ENCODE assay signal across 14 cellular contexts in the genomic region with DNA sequence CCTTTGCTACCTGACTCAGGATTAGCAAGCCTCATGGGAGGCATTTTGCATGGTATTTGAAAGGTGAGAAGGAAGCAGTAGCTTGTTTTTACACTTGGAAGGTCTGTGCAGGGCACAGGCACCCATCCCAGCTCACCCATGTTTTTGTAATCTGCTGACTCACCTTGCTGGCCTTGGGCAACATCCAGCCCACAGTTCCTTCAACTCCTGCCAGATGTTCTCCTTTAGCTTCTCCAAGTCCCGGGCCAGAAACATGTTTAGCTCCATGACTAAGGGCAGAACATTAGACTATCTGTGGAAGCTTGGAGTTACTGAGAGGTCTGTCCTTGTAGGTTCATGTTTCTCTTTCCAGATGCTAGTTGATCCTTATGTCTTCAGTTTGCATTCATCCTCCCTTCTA. TPM values are rescaled to one million over a fixed set of nuclear protein-coding genes. Genes with fewer than 3 reads are reported as not detected.
DNase-seq lines count a peak whose midpoint lies in the region; ATAC-seq and TF ChIP-seq lines count a peak whose summit lies in the region.
"Had no signal": no experiment of that assay in that cellular context is flagged by ENCODE, and none has a peak within 500 bp of the region (broad histone marks: within the 10 kb centered on the region; RNA-seq: fewer than 3 reads in every experiment).

No MANE protein-coding gene starts in this region.

- WGBS in endodermal cell (ENCODE audit: insufficient coverage in 1 of 2, insufficient read length in 1 of 2), 2 experiments = 88 to 100% methylated on average over 1 of the region's 1 CpG

- no peak overlapping the region for H3K27ac ChIP-seq in endodermal cell (ENCODE audit: low read depth, low read length)
- no peak overlapping the region for H3K27ac ChIP-seq in osteoblast (ENCODE audit: low read depth, low read length)
- H3K27ac ChIP-seq: hepatocyte had no signal

- peaks cover 11% of the 10 kb centered on the region for H3K4me1 ChIP-seq in endodermal cell (ENCODE audit: control insufficient read depth, insufficient read depth, low read length)
- peaks cover 5% of the 10 kb centered on the region for H3K4me1 ChIP-seq in osteoblast (ENCODE audit: insufficient read depth, low read length)

- no peak overlapping the region for H3K4me2 ChIP-seq in osteoblast (ENCODE audit: insufficient read depth, low read length)
- H3K4me2 ChIP-seq: hepatocyte had no signal

- no peak overlapping the region for H2AFZ ChIP-seq in osteoblast (ENCODE audit: low read length)
- H2AFZ ChIP-seq: hepatocyte had no signal

- no peaks in the 10 kb centered on the region for H3K9me3 Mint-ChIP-seq in endodermal cell
- H3K9me3 Mint-ChIP-seq in natural killer cell = no peaks in the 10 kb centered on the region
- H3K9me3 Mint-ChIP-seq: T-helper 1 cell treated with Interleukin-12 subunit alpha and Interleukin-12 subunit beta and Interleukin-4 antibody, amounts not matched to agents 30 μg/mL and 1 μg/mL, for 36 hours had no signal

- no peaks in the 10 kb centered on the region for H3K36me3 ChIP-seq in endodermal cell (ENCODE audit: control insufficient read depth, insufficient read depth, low read length)
- no peaks in the 10 kb centered on the region for H3K36me3 ChIP-seq in osteoblast (ENCODE audit: insufficient read depth, low read length)

- no peak overlapping the region for H3K9ac ChIP-seq in endodermal cell (ENCODE audit: extremely low read depth, low read length, poor library complexity, severe bottlenecking)

- ATAC-seq in HG02763 (IDR thresholded peaks at IDR 0.05; ENCODE audit: unreplicated experiment) (no peak), GM18858 (IDR thresholded peaks at IDR 0.05; ENCODE audit: unreplicated experiment) (no peak), natural killer cell (no peak)
- ATAC-seq: stimulated activated naive CD8-positive, alpha-beta T cell treated with anti-CD3 and anti-CD28 coated beads, Interleukin-15, Interleukin-2, amounts not matched to agents 100 U/mL and 50 U/mL, for 24 hours had no signal

- H3K4me3 Mint-ChIP-seq in endodermal cell (no peak overlapping the region), natural killer cell (no peak overlapping the region)
- H3K4me3 Mint-ChIP-seq: T-helper 1 cell treated with Interleukin-12 subunit alpha and Interleukin-12 subunit beta and Interleukin-4 antibody, amounts not matched to agents 30 μg/mL and 1 μg/mL, for 36 hours had no signal

- H4K20me1 ChIP-seq in osteoblast (ENCODE audit: insufficient read depth, low read length) = no peaks in the 10 kb centered on the region

- peak overlapping the region; percentile 82 for H3K27ac Mint-ChIP-seq in endodermal cell
- no peak overlapping the region for H3K27ac Mint-ChIP-seq in natural killer cell
- H3K27ac Mint-ChIP-seq: T-helper 1 cell treated with Interleukin-12 subunit alpha and Interleukin-12 subunit beta and Interleukin-4 antibody, amounts not matched to agents 30 μg/mL and 1 μg/mL, for 36 hours had no signal

- H3K27me3 Mint-ChIP-seq in endodermal cell (ENCODE audit: insufficient read depth) = no peaks in the 10 kb centered on the region
- peaks cover 4 to 17% of the 10 kb centered on the region in 2 donors for H3K27me3 Mint-ChIP-seq in natural killer cell (ENCODE audit: low read depth in 2 of 2)

- H3K4me1 Mint-ChIP-seq in endodermal cell (peaks cover 32% of the 10 kb centered on the region), natural killer cell (no peaks in the 10 kb centered on the region)

- TF ChIP-seq CTCF in endodermal cell (conservative IDR thresholded peaks at IDR 0.05) = no peak
- no peak for TF ChIP-seq CTCF in osteoblast (IDR thresholded peaks at IDR 0.05; ENCODE audit: extremely low read depth, low read depth, low read length)
- TF ChIP-seq CTCF in natural killer cell (IDR thresholded peaks at IDR 0.05) = no peak

- H3K27me3 ChIP-seq in endodermal cell (ENCODE audit: control insufficient read depth, insufficient read depth, low read length, poor library complexity, severe bottlenecking) = no peaks in the 10 kb centered on the region
- H3K27me3 ChIP-seq in osteoblast (ENCODE audit: insufficient read depth, low read length) = peaks cover 7% of the 10 kb centered on the region
- H3K27me3 ChIP-seq: hepatocyte had no signal

- no peaks in the 10 kb centered on the region for H3K79me2 ChIP-seq in osteoblast (ENCODE audit: insufficient read depth, low read length)
- H3K79me2 ChIP-seq: hepatocyte had no signal

- H3K36me3 Mint-ChIP-seq in endodermal cell (ENCODE audit: low read depth) (no peaks in the 10 kb centered on the region), natural killer cell (no peaks in the 10 kb centered on the region)

- H3K9me3 ChIP-seq in endodermal cell (ENCODE audit: control insufficient read depth, low read length) = no peaks in the 10 kb centered on the region
- H3K9me3 ChIP-seq in osteoblast (ENCODE audit: low read depth, low read length) = no peaks in the 10 kb centered on the region

- no peak overlapping the region for H3K4me3 ChIP-seq in endodermal cell (ENCODE audit: low read length)
- H3K4me3 ChIP-seq in osteoblast (ENCODE audit: insufficient read depth, low read length) = no peak overlapping the region
- H3K4me3 ChIP-seq: hepatocyte had no signal

- DNase-seq in ELF-1 (ENCODE audit: low read depth, low spot score) (peak; percentile 36), M059J (ENCODE audit: low read depth) (peak; percentile 91), endodermal cell (peak; percentile 60), osteoblast (ENCODE audit: insufficient read length, low spot score, missing footprints) (peak; percentile 90), HK-2 (ENCODE audit: unreplicated experiment) (no peak), natural killer cell (no peak)
- DNase-seq: activated T-cell treated with anti-CD3 and anti-CD28 coated beads for 4 hours; cerebellar nuclear complex; KBM-7; stimulated activated naive CD8-positive, alpha-beta T cell treated with anti-CD3 and anti-CD28 coated beads, Interleukin-15, Interleukin-2, amounts not matched to agents 100 U/mL and 50 U/mL, for 24 hours had no signal

- intact Hi-C loops in natural killer cell (cut with micrococcal nuclease) = no loop called here

RNA-seq across cellular contexts. Expression of a gene that starts 12.4 kb away (rescaled TPM):
- total RNA-seq in M059J (2014; rRNA removed; shearing (Covaris generic)) = 13.9 and 18.0 TPM in 2 replicates
- 10 to 100 TPM; 52.3 to 86.1 TPM for total RNA-seq in endodermal cell
- polyA plus RNA-seq in endodermal cell (2013, experiment 1 of 2) = 35.7 TPM
- 36.2 TPM for polyA plus RNA-seq in endodermal cell (2013, experiment 2 of 2)
- 33.9 and 34.7 TPM in 2 replicates for total RNA-seq in osteoblast
- total RNA-seq in natural killer cell = 10 to 100 TPM; 26.4 to 35.3 (median 30.1) TPM

RNA-seq across cellular contexts. Expression of a gene that starts 31.0 kb away (rescaled TPM):
- total RNA-seq in M059J (2014; rRNA removed; shearing (Covaris generic)) = 16.1 and 19.7 TPM in 2 replicates
- total RNA-seq in endodermal cell (10 to 100 TPM; 48.8 to 49.6 TPM), osteoblast (24.6 and 24.8 TPM in 2 replicates), natural killer cell (10 to 100 TPM; 44.8 to 64.4 (median 53.0) TPM)
- polyA plus RNA-seq in endodermal cell (2013, experiment 1 of 2) = 38.5 TPM
- polyA plus RNA-seq in endodermal cell (2013, experiment 2 of 2) = 30.9 TPM

Comparison
In these comparisons a context has a peak if more than half of its experiments do, and no peak if none do; other contexts are left out.
1. DNase-seq: peak in ELF-1 (single experiment), M059J (single experiment), endodermal cell (single experiment) and osteoblast (single experiment); none in HK-2 (single experiment) and natural killer cell (single experiment).